Comparison of ENCODE assay signal across 11 cellular contexts in genomic region chr12:23742574-23742973, GRCh38.
"Had no signal": no experiment of that assay in that cellular context is flagged by ENCODE, and none has a peak within 500 bp of the region (broad histone marks: within the 10 kb centered on the region; RNA-seq: fewer than 3 reads in every experiment).

No MANE protein-coding gene starts in this region.

- H3K27ac ChIP-seq: GM23248 had no signal

- ATAC-seq: GM23338, HCT116 had no signal

- H3K4me1 ChIP-seq: HAP-1 had no signal

- FAIRE-seq: H1, H54 had no signal

- H2AFZ ChIP-seq: GM23248, GM23338 had no signal

- H3K4me3 ChIP-seq: GM23248, GM23338, HAP-1 had no signal

- H3K9me3 ChIP-seq: HAP-1 had no signal

- H3K9ac ChIP-seq: GM23248 had no signal

- H3K4me2 ChIP-seq: GM23338 had no signal

- H3K9me3 Mint-ChIP-seq: GM23338, H9 had no signal

- H3K4me3 Mint-ChIP-seq: GM23338, H9, HFFc6 had no signal

- DNase-seq: GM23248, GOT3, H7, H9, HCEC 1CT, HFFc6 had no signal

- H3K27ac Mint-ChIP-seq: GM23338, H9, HFFc6 had no signal
